ENCODE assay signal across 14 cellular contexts in the genomic region with DNA sequence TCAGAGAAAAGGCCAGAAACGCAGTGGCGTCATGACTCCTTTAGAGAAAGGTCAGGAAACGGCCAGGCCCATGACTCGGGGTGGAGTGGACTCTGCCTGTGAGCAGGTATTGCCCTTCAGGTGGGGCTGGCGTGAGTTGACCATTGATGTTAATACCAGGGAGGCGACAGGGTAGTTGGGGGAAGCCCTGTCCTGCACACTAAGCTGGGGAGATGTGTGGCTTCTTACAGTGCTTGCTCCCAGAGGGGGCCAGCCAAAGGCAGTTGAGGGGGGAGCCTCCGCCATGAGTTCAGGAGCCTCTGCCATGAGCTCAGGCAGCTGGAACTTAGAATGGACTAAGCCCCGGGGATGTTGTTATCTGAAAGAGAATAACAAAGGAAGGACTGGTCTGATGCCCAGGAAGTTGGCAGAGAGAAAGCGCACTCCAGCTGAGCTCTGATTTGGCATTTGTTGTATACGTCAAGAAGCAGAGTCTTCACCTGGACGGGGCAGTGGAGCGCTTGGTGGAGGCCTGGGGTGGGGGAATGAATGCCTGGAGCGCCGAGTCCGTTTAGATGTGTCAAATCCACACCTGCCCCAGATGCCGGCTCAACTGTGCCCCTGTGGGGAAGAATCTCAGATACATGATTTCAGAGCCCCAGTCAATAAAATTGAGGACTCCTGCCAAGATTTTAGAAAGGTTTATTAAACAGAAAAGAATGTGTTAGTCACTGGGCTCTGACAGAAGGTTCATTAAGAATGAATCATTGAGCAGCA.
DNase-seq lines count a peak whose midpoint lies in the region; ATAC-seq, FAIRE-seq and TF ChIP-seq lines count a peak whose summit lies in the region.
"Had no signal": no experiment of that assay in that cellular context is flagged by ENCODE, and none has a peak within 500 bp of the region (broad histone marks: within the 10 kb centered on the region; RNA-seq: fewer than 3 reads in every experiment).

No MANE protein-coding gene starts in this region.

- peak overlapping the region; percentile 25 for H3K27ac Mint-ChIP-seq in Calu3 (ENCODE audit: unreplicated experiment)
- H3K27ac Mint-ChIP-seq in activated CD8-positive, alpha-beta T cell treated with anti-CD3 and anti-CD28 coated beads, Interleukin-2, amount 10 ng/mL, durations not matched to agents 7 days and 5 days, result no peak overlapping the region
- H3K27ac Mint-ChIP-seq: activated naive CD8-positive, alpha-beta T cell treated with anti-CD3 and anti-CD28 coated beads, Interleukin-2, amount 50 U/mL, for 24 hours had no signal

- no peaks in the 10 kb centered on the region for H3K27me3 Mint-ChIP-seq in Calu3 (ENCODE audit: unreplicated experiment)
- H3K27me3 Mint-ChIP-seq in activated CD8-positive, alpha-beta T cell treated with anti-CD3 and anti-CD28 coated beads, Interleukin-2, amount 10 ng/mL, durations not matched to agents 7 days and 5 days (ENCODE audit: low read depth), result no peaks in the 10 kb centered on the region
- H3K27me3 Mint-ChIP-seq: activated naive CD8-positive, alpha-beta T cell treated with anti-CD3 and anti-CD28 coated beads, Interleukin-2, amount 50 U/mL, for 24 hours had no signal

- POLR2A ChIA-PET in activated CD8-positive, alpha-beta T cell treated with anti-CD3 and anti-CD28 coated beads, Interleukin-2, amount 10 ng/mL, durations not matched to agents 7 days and 5 days (lab: Charles Lee), result no interaction called here

- intact Hi-C loops in Calu3 (cut with micrococcal nuclease; ENCODE audit: unreplicated experiment), result loop anchor here (10.0 kb wide), 1 partner anchor 150 kb away; no protein-coding TSS in a partner anchor

- peak overlapping the region; percentile 12 for H3K4me3 Mint-ChIP-seq in Calu3 (ENCODE audit: low read depth, unreplicated experiment)
- no peak overlapping the region for H3K4me3 Mint-ChIP-seq in activated CD8-positive, alpha-beta T cell treated with anti-CD3 and anti-CD28 coated beads, Interleukin-2, amount 10 ng/mL, durations not matched to agents 7 days and 5 days
- H3K4me3 Mint-ChIP-seq: activated naive CD8-positive, alpha-beta T cell treated with anti-CD3 and anti-CD28 coated beads, Interleukin-2, amount 50 U/mL, for 24 hours had no signal

- no peak overlapping the region for H3K4ac ChIP-seq in mesenchymal stem cell (ENCODE audit: low read depth in 1 of 2, low read length in 2 of 2)

- no peaks in the 10 kb centered on the region for H3K9me3 Mint-ChIP-seq in Calu3 (ENCODE audit: low read depth, unreplicated experiment)
- no peaks in the 10 kb centered on the region for H3K9me3 Mint-ChIP-seq in activated CD8-positive, alpha-beta T cell treated with anti-CD3 and anti-CD28 coated beads, Interleukin-2, amount 10 ng/mL, durations not matched to agents 7 days and 5 days (ENCODE audit: insufficient read depth)
- H3K9me3 Mint-ChIP-seq: activated naive CD8-positive, alpha-beta T cell treated with anti-CD3 and anti-CD28 coated beads, Interleukin-2, amount 50 U/mL, for 24 hours had no signal

- TF ChIP-seq CTCF in Calu3 (IDR thresholded peaks at IDR 0.05; ENCODE audit: unreplicated experiment), result no peak
- TF ChIP-seq CTCF in bronchial epithelial cell (IDR thresholded peaks at IDR 0.05; ENCODE audit: insufficient read depth, low read length, severe bottlenecking), result peak; percentile 6
- TF ChIP-seq CTCF in coronary artery (IDR thresholded peaks at IDR 0.05), result no peak

- H3K79me1 ChIP-seq in mesenchymal stem cell (replicated peaks; ENCODE audit: low read length, poor library complexity, severe bottlenecking), result peaks cover 20% of the 10 kb centered on the region

- H3K36me3 Mint-ChIP-seq in Calu3 (ENCODE audit: insufficient read depth, unreplicated experiment), result peaks cover 6% of the 10 kb centered on the region
- H3K36me3 Mint-ChIP-seq in activated CD8-positive, alpha-beta T cell treated with anti-CD3 and anti-CD28 coated beads, Interleukin-2, amount 10 ng/mL, durations not matched to agents 7 days and 5 days (ENCODE audit: low read depth), result no peaks in the 10 kb centered on the region

- H2BK15ac ChIP-seq in mesenchymal stem cell (ENCODE audit: low read depth, poor library complexity, severe bottlenecking), result no peak overlapping the region

- no peak overlapping the region for H4K8ac ChIP-seq in mesenchymal stem cell (ENCODE audit: low read length)

- DNase-seq in Calu3 (peak; percentile 59), MG63 (peak; percentile 87), bronchial epithelial cell (ENCODE audit: low read depth) (peak; percentile 85), mesenchymal stem cell (peak; percentile 3), coronary artery (ENCODE audit: low spot score) (no peak)
- DNase-seq in activated CD8-positive, alpha-beta T cell treated with anti-CD3 and anti-CD28 coated beads, Interleukin-2, amount 10 ng/mL, durations not matched to agents 7 days and 5 days, result no peak
- DNase-seq: activated CD4-positive, alpha-beta T cell treated with anti-CD3 and anti-CD28 coated beads, Interleukin-2, amount 50 U/mL, for 1 hour; activated naive CD8-positive, alpha-beta T cell treated with anti-CD3 and anti-CD28 coated beads, Interleukin-2, amount 50 U/mL, for 24 hours; gastrocnemius medialis; NCI-H2029; SHP77; spleen had no signal

- no peak overlapping the region for H2BK120ac ChIP-seq in mesenchymal stem cell (ENCODE audit: low read depth, low read length)

- peak overlapping the region in 1 of 2 experiments; percentile 84 for H3K14ac ChIP-seq in mesenchymal stem cell (ENCODE audit: low read length in 2 of 2)

- no peak overlapping the region for H2BK12ac ChIP-seq in mesenchymal stem cell (ENCODE audit: low read length in 2 of 2)

- CTCF ChIA-PET in Calu3 (lab: Charles Lee), result no interaction called here
- CTCF ChIA-PET in activated CD8-positive, alpha-beta T cell treated with anti-CD3 and anti-CD28 coated beads, Interleukin-2, amount 10 ng/mL, durations not matched to agents 7 days and 5 days (lab: Charles Lee), result no interaction called here

- peaks cover 17% of the 10 kb centered on the region for H3K4me1 Mint-ChIP-seq in Calu3 (ENCODE audit: low read depth, unreplicated experiment)
- H3K4me1 Mint-ChIP-seq in activated CD8-positive, alpha-beta T cell treated with anti-CD3 and anti-CD28 coated beads, Interleukin-2, amount 10 ng/mL, durations not matched to agents 7 days and 5 days (ENCODE audit: low read depth), result no peaks in the 10 kb centered on the region

- no peak overlapping the region for H2AFZ ChIP-seq in mesenchymal stem cell (ENCODE audit: low read depth, low read length)

- H4K91ac ChIP-seq in mesenchymal stem cell (ENCODE audit: low read length), result no peak overlapping the region

- H3K4me3 ChIP-seq in MG63 (no peak overlapping the region), bronchial epithelial cell (ENCODE audit: low read depth, low read length) (no peak overlapping the region), mesenchymal stem cell (ENCODE audit: insufficient read depth in 1 of 2, low read depth in 1 of 2, low read length in 2 of 2) (no peak overlapping the region), coronary artery (no peak overlapping the region)
- H3K4me3 ChIP-seq: gastrocnemius medialis, spleen had no signal

- no peak overlapping the region for H3K9ac ChIP-seq in mesenchymal stem cell (ENCODE audit: low read length)

- H3K27ac ChIP-seq in mesenchymal stem cell (ENCODE audit: low read length, poor library complexity, severe bottlenecking), result peak overlapping the region; percentile 76
- no peak overlapping the region for H3K27ac ChIP-seq in coronary artery
- H3K27ac ChIP-seq: gastrocnemius medialis, spleen had no signal

- H3K9me3 ChIP-seq in MG63, result no peaks in the 10 kb centered on the region
- no peaks in the 10 kb centered on the region for H3K9me3 ChIP-seq in mesenchymal stem cell (ENCODE audit: control insufficient read depth, low read length)
- H3K9me3 ChIP-seq: gastrocnemius medialis, spleen had no signal

- 85% methylated on average over 16 of the region's 16 CpGs for WGBS in mesenchymal stem cell

- H3K36me3 ChIP-seq in MG63 (peaks cover 5% of the 10 kb centered on the region), bronchial epithelial cell (ENCODE audit: control insufficient read depth, insufficient read depth, low read length) (no peaks in the 10 kb centered on the region), mesenchymal stem cell (ENCODE audit: control insufficient read depth in 1 of 2, insufficient read depth in 2 of 2, low read depth in 1 of 2, low read length in 2 of 2) (peaks cover 3 to 9% of the 10 kb centered on the region in 2 experiments)
- H3K36me3 ChIP-seq: gastrocnemius medialis had no signal

- no peak overlapping the region for H3K23ac ChIP-seq in mesenchymal stem cell (ENCODE audit: low read length in 2 of 2)

- peak overlapping the region in 1 of 2 experiments; percentile 41 for H3K18ac ChIP-seq in mesenchymal stem cell (ENCODE audit: low read depth in 1 of 2, low read length in 2 of 2)

- no peak for FAIRE-seq in bronchial epithelial cell (lab: Jason Lieb, UNC)

- peaks cover 10% of the 10 kb centered on the region for H3K4me1 ChIP-seq in mesenchymal stem cell (ENCODE audit: control insufficient read depth, insufficient read depth, low read depth, low read length)
- H3K4me1 ChIP-seq: gastrocnemius medialis, spleen had no signal

- peak overlapping the region; percentile 26 for H2BK5ac ChIP-seq in mesenchymal stem cell (ENCODE audit: low read depth, low read length, poor library complexity, severe bottlenecking)

- H2AK5ac ChIP-seq in mesenchymal stem cell (ENCODE audit: low read length, severe bottlenecking), result peak overlapping the region; percentile 81

- no peak for ATAC-seq in activated CD8-positive, alpha-beta T cell treated with anti-CD3 and anti-CD28 coated beads, Interleukin-2, amount 10 ng/mL, durations not matched to agents 7 days and 5 days
- ATAC-seq in GM19463 (IDR thresholded peaks at IDR 0.05; ENCODE audit: unreplicated experiment), result no peak
- no peak for ATAC-seq in HG02970 (IDR thresholded peaks at IDR 0.05; ENCODE audit: low FRiP score, unreplicated experiment)
- ATAC-seq: activated naive CD8-positive, alpha-beta T cell treated with anti-CD3 and anti-CD28 coated beads, Interleukin-2, amount 50 U/mL, for 24 hours; gastrocnemius medialis had no signal

- H3K27me3 ChIP-seq in MG63, result no peaks in the 10 kb centered on the region
- no peaks in the 10 kb centered on the region for H3K27me3 ChIP-seq in bronchial epithelial cell (ENCODE audit: control insufficient read depth, insufficient read depth, low read length)
- H3K27me3 ChIP-seq in mesenchymal stem cell (ENCODE audit: control insufficient read depth in 1 of 2, insufficient read depth in 1 of 2, low read length in 2 of 2), result no peaks in the 10 kb centered on the region
- H3K27me3 ChIP-seq: gastrocnemius medialis, spleen had no signal

- H3K4me2 ChIP-seq in mesenchymal stem cell (ENCODE audit: low read length, poor library complexity, severe bottlenecking), result peak overlapping the region; percentile 7

- BruUV-seq in Calu3 (replicated peaks; lab: Mats Ljungman, UMichigan), result no TSS peak

Comparison
In these comparisons a context has a peak if more than half of its experiments do, and no peak if none do; other contexts are left out.
1. DNase-seq: peak in Calu3 (single experiment), MG63 (single experiment), bronchial epithelial cell (single experiment) and mesenchymal stem cell (single experiment); none in activated CD8-positive, alpha-beta T cell treated with anti-CD3 and anti-CD28 coated beads, Interleukin-2, amount 10 ng/mL, durations not matched to agents 7 days and 5 days (single experiment) and coronary artery (single experiment).